Comparison of ENCODE assay signal across 11 cellular contexts in genomic region chr3:115160295-115160694, GRCh38. TPM values are rescaled to one million over a fixed set of nuclear protein-coding genes. Genes with fewer than 3 reads are reported as not detected.
DNase-seq lines count a peak whose midpoint lies in the region; ATAC-seq and TF ChIP-seq lines count a peak whose summit lies in the region.
"Had no signal": no experiment of that assay in that cellular context is flagged by ENCODE, and none has a peak within 500 bp of the region (broad histone marks: within the 10 kb centered on the region; RNA-seq: fewer than 3 reads in every experiment).

No MANE protein-coding gene starts in this region.

- H3K9me3 Mint-ChIP-seq in activated CD8-positive, alpha-beta T cell treated with anti-CD3 and anti-CD28 coated beads for 36 hours: peaks cover 4% of the 10 kb centered on the region
- H3K9me3 Mint-ChIP-seq in activated CD8-positive, alpha-beta T cell treated with anti-CD3 and anti-CD28 coated beads, Interleukin-2, amount 10 ng/mL, durations not matched to agents 7 days and 5 days (ENCODE audit: insufficient read depth): peaks cover 4% of the 10 kb centered on the region
- peaks cover 13 to 25% of the 10 kb centered on the region in 2 donors for H3K9me3 Mint-ChIP-seq in stimulated activated naive CD8-positive, alpha-beta T cell treated with anti-CD3 and anti-CD28 coated beads, Interleukin-15, amount 100 ng/mL, for 72 hours

- H3K27me3 ChIP-seq in foreskin keratinocyte (no peaks in the 10 kb centered on the region), vagina (no peaks in the 10 kb centered on the region)

- H3K36me3 ChIP-seq in vagina: no peaks in the 10 kb centered on the region

- no peak for DNase-seq in activated CD8-positive, alpha-beta T cell treated with anti-CD3 and anti-CD28 coated beads for 36 hours
- no peak for DNase-seq in activated CD8-positive, alpha-beta T cell treated with anti-CD3 and anti-CD28 coated beads, Interleukin-2, amount 10 ng/mL, durations not matched to agents 7 days and 5 days
- no peak for DNase-seq in stimulated activated naive CD8-positive, alpha-beta T cell treated with anti-CD3 and anti-CD28 coated beads, Interleukin-15, amount 100 ng/mL, for 72 hours
- no peak for DNase-seq in foreskin keratinocyte
- no peak for DNase-seq in NCI-H2171 treated with DMSO at 0.1 percent for 48 hours (lab: John Stamatoyannopoulos, UW)
- no peak for DNase-seq in vagina (ENCODE audit: extremely low spot score in 2 of 2)
- DNase-seq: 8988T; NK-92 treated with Interleukin-12 subunit alpha and Interleukin-12 subunit beta, amount 100 ng/mL, for 24 hours had no signal

- no peak overlapping the region for H3K27ac Mint-ChIP-seq in activated CD8-positive, alpha-beta T cell treated with anti-CD3 and anti-CD28 coated beads for 36 hours
- H3K27ac Mint-ChIP-seq in activated CD8-positive, alpha-beta T cell treated with anti-CD3 and anti-CD28 coated beads, Interleukin-2, amount 10 ng/mL, durations not matched to agents 7 days and 5 days: no peak overlapping the region
- H3K27ac Mint-ChIP-seq in stimulated activated naive CD8-positive, alpha-beta T cell treated with anti-CD3 and anti-CD28 coated beads, Interleukin-15, amount 100 ng/mL, for 72 hours: no peak overlapping the region

- no peaks in the 10 kb centered on the region for H3K9me3 ChIP-seq in vagina

- peaks cover 26% of the 10 kb centered on the region for H3K4me1 Mint-ChIP-seq in activated CD8-positive, alpha-beta T cell treated with anti-CD3 and anti-CD28 coated beads for 36 hours (ENCODE audit: low read depth)
- H3K4me1 Mint-ChIP-seq in activated CD8-positive, alpha-beta T cell treated with anti-CD3 and anti-CD28 coated beads, Interleukin-2, amount 10 ng/mL, durations not matched to agents 7 days and 5 days (ENCODE audit: low read depth): peaks cover 39% of the 10 kb centered on the region
- peaks cover 31% of the 10 kb centered on the region for H3K4me1 Mint-ChIP-seq in stimulated activated naive CD8-positive, alpha-beta T cell treated with anti-CD3 and anti-CD28 coated beads, Interleukin-15, amount 100 ng/mL, for 72 hours

- POLR2A ChIA-PET in activated CD8-positive, alpha-beta T cell treated with anti-CD3 and anti-CD28 coated beads for 36 hours (lab: Charles Lee): no interaction called here
- POLR2A ChIA-PET in activated CD8-positive, alpha-beta T cell treated with anti-CD3 and anti-CD28 coated beads, Interleukin-2, amount 10 ng/mL, durations not matched to agents 7 days and 5 days (lab: Charles Lee): no interaction called here

- CTCF ChIA-PET in activated CD8-positive, alpha-beta T cell treated with anti-CD3 and anti-CD28 coated beads for 36 hours (lab: Charles Lee): no interaction called here
- CTCF ChIA-PET in activated CD8-positive, alpha-beta T cell treated with anti-CD3 and anti-CD28 coated beads, Interleukin-2, amount 10 ng/mL, durations not matched to agents 7 days and 5 days (lab: Charles Lee): no interaction called here

- intact Hi-C loops in activated CD8-positive, alpha-beta T cell treated with anti-CD3 and anti-CD28 coated beads for 36 hours (cut with micrococcal nuclease): no loop called here
- intact Hi-C loops in vagina (cut with DNase I): no loop called here

- no peak for TF ChIP-seq CTCF in activated CD8-positive, alpha-beta T cell treated with anti-CD3 and anti-CD28 coated beads for 36 hours (IDR thresholded peaks at IDR 0.05)
- TF ChIP-seq CTCF in foreskin keratinocyte (conservative IDR thresholded peaks at IDR 0.05): no peak
- TF ChIP-seq CTCF in vagina (IDR thresholded peaks at IDR 0.05): no peak

- no peak overlapping the region for H3K4me3 Mint-ChIP-seq in activated CD8-positive, alpha-beta T cell treated with anti-CD3 and anti-CD28 coated beads for 36 hours
- H3K4me3 Mint-ChIP-seq in activated CD8-positive, alpha-beta T cell treated with anti-CD3 and anti-CD28 coated beads, Interleukin-2, amount 10 ng/mL, durations not matched to agents 7 days and 5 days: no peak overlapping the region
- no peak overlapping the region for H3K4me3 Mint-ChIP-seq in stimulated activated naive CD8-positive, alpha-beta T cell treated with anti-CD3 and anti-CD28 coated beads, Interleukin-15, amount 100 ng/mL, for 72 hours

- no peak overlapping the region for H3K4me3 ChIP-seq in vagina
- H3K4me3 ChIP-seq: skin epidermis had no signal

- H3K27ac ChIP-seq in foreskin keratinocyte (no peak overlapping the region), vagina (no peak overlapping the region)
- H3K27ac ChIP-seq: skin epidermis had no signal

- peaks cover 4% of the 10 kb centered on the region for H3K36me3 Mint-ChIP-seq in activated CD8-positive, alpha-beta T cell treated with anti-CD3 and anti-CD28 coated beads for 36 hours (ENCODE audit: low read depth)
- H3K36me3 Mint-ChIP-seq in activated CD8-positive, alpha-beta T cell treated with anti-CD3 and anti-CD28 coated beads, Interleukin-2, amount 10 ng/mL, durations not matched to agents 7 days and 5 days (ENCODE audit: low read depth): peaks cover 10% of the 10 kb centered on the region

- no peaks in the 10 kb centered on the region for H3K27me3 Mint-ChIP-seq in activated CD8-positive, alpha-beta T cell treated with anti-CD3 and anti-CD28 coated beads for 36 hours
- H3K27me3 Mint-ChIP-seq in activated CD8-positive, alpha-beta T cell treated with anti-CD3 and anti-CD28 coated beads, Interleukin-2, amount 10 ng/mL, durations not matched to agents 7 days and 5 days (ENCODE audit: low read depth): no peaks in the 10 kb centered on the region
- H3K27me3 Mint-ChIP-seq in stimulated activated naive CD8-positive, alpha-beta T cell treated with anti-CD3 and anti-CD28 coated beads, Interleukin-15, amount 100 ng/mL, for 72 hours: no peaks in the 10 kb centered on the region

- TF ChIP-seq POLR2A in vagina (IDR thresholded peaks at IDR 0.05): no peak

- peak; percentile 49 for ATAC-seq in activated CD8-positive, alpha-beta T cell treated with anti-CD3 and anti-CD28 coated beads for 36 hours
- ATAC-seq in activated CD8-positive, alpha-beta T cell treated with anti-CD3 and anti-CD28 coated beads, Interleukin-2, amount 10 ng/mL, durations not matched to agents 7 days and 5 days: no peak
- ATAC-seq in GM21786 (IDR thresholded peaks at IDR 0.05; ENCODE audit: unreplicated experiment) (peak; percentile 100), HG03175 (IDR thresholded peaks at IDR 0.05; ENCODE audit: unreplicated experiment) (peak; percentile 100), foreskin keratinocyte (no peak)
- peak; percentile 72 for ATAC-seq in stimulated activated naive CD8-positive, alpha-beta T cell treated with anti-CD3 and anti-CD28 coated beads, Interleukin-15, amount 100 ng/mL, for 72 hours

- H3K4me1 ChIP-seq in foreskin keratinocyte: peaks cover 6% of the 10 kb centered on the region
- no peaks in the 10 kb centered on the region for H3K4me1 ChIP-seq in vagina

RNA-seq across cellular contexts. Expression of gene ZBTB20, which starts 13.2 kb away (rescaled TPM):
- total RNA-seq in activated CD8-positive, alpha-beta T cell treated with anti-CD3 and anti-CD28 coated beads for 36 hours: 1 to 10 TPM; 5.1 to 5.3 TPM
- total RNA-seq in activated CD8-positive, alpha-beta T cell treated with anti-CD3 and anti-CD28 coated beads, Interleukin-2, amount 10 ng/mL, durations not matched to agents 7 days and 5 days: 1 to 10 TPM; 8.1 TPM
- 0.78 and 1.4 TPM in 2 replicates for total RNA-seq in foreskin keratinocyte
- 0.12 and 0.20 TPM in 2 replicates for polyA plus RNA-seq in foreskin keratinocyte
- 64.8 TPM for total RNA-seq in vagina

Comparison
In these comparisons a context has a peak if more than half of its experiments do, and no peak if none do; other contexts are left out.
1. ATAC-seq: peak in activated CD8-positive, alpha-beta T cell treated with anti-CD3 and anti-CD28 coated beads for 36 hours (single experiment), GM21786 (single experiment), HG03175 (single experiment) and stimulated activated naive CD8-positive, alpha-beta T cell treated with anti-CD3 and anti-CD28 coated beads, Interleukin-15, amount 100 ng/mL, for 72 hours (single experiment); none in activated CD8-positive, alpha-beta T cell treated with anti-CD3 and anti-CD28 coated beads, Interleukin-2, amount 10 ng/mL, durations not matched to agents 7 days and 5 days (single experiment) and foreskin keratinocyte (single experiment).